2 cellular contexts compared by ENCODE assay signal in the genomic region with DNA sequence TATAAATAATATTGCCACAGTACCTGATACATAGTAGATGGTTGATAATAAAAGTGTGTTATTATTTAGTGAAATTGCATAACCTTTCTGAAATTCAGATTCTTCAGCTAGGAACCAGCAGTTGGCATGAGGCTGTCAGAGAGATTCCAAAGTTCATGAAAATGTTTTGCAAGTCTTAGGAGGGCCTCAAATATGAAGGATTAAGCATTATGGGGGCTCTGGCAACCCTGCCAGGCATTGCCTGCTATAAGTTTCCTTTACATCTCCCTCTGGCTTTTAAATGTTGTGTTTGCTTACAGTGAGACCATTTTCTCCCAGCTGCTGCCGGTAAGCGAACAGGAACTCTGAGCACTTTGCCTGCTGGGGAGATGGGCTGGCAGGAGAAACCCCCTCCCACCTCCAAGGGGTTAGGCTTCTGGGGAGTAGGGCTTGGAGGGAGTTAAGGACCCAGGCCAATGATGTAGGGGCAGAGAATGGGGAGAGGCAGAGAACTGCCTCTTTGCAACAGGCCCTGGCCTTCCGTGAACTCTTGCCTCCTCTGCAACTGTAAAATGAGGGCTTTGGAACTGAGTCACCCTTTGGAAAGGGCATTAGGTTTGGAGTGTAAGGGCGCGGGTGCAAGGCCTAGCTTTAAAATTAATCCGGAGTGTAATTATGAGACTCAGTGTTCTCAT.
TF ChIP-seq lines count a peak whose summit lies in the region.

No MANE protein-coding gene starts in this region.

TF ChIP-seq in IMR-90, 13 proteins besides CTCF, POLR2A, EP300 and RAD21:
- TF ChIP-seq, protein P1, sequence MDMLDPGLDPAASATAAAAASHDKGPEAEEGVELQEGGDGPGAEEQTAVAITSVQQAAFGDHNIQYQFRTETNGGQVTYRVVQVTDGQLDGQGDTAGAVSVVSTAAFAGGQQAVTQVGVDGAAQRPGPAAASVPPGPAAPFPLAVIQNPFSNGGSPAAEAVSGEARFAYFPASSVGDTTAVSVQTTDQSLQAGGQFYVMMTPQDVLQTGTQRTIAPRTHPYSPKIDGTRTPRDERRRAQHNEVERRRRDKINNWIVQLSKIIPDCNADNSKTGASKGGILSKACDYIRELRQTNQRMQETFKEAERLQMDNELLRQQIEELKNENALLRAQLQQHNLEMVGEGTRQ (IDR thresholded peaks at IDR 0.05; ENCODE audit: low read depth, low read length) = no peak
- TF ChIP-seq FOS (IDR thresholded peaks at IDR 0.05; ENCODE audit: low read depth, low read length) (no peak), RCOR1 (IDR thresholded peaks at IDR 0.05; ENCODE audit: insufficient replicate concordance, low read length) (no peak), CHD1 (IDR thresholded peaks at IDR 0.05; ENCODE audit: low read depth, low read length) (no peak), SMC3 (IDR thresholded peaks at IDR 0.05; ENCODE audit: low read depth, low read length) (no peak), CEBPB (IDR thresholded peaks at IDR 0.05; ENCODE audit: low read depth, low read length) (no peak), MXI1 (IDR thresholded peaks at IDR 0.05; ENCODE audit: borderline replicate concordance, low read depth, low read length) (no peak)

TF ChIP-seq in H1, 55 proteins besides CTCF, POLR2A, EP300 and RAD21:
- TF ChIP-seq TCF12 (IDR thresholded peaks at IDR 0.05; ENCODE audit: low read depth, low read length) (no peak), TAF7 (optimal IDR thresholded peaks at IDR 0.05; ENCODE audit: borderline replicate concordance, low read depth, low read length) (no peak), FOSL1 (IDR thresholded peaks at IDR 0.05; ENCODE audit: insufficient read depth, low read depth, low read length) (no peak), SIX5 (IDR thresholded peaks at IDR 0.05; ENCODE audit: low read depth, low read length) (no peak)
TF ChIP-seq in H1: peak in this region for 0.
